In genomic region chrX:3345281-3346081, GRCh38 we compare ENCODE assay signal across 9 cellular contexts. TPM values are rescaled to one million over a fixed set of nuclear protein-coding genes. Genes with fewer than 3 reads are reported as not detected.
DNase-seq lines count a peak whose midpoint lies in the region; ATAC-seq and TF ChIP-seq lines count a peak whose summit lies in the region.
"Had no signal": no experiment of that assay in that cellular context is flagged by ENCODE, and none has a peak within 500 bp of the region (broad histone marks: within the 10 kb centered on the region; RNA-seq: fewer than 3 reads in every experiment).

No MANE protein-coding gene starts in this region.

- peaks cover 0 to 9% of the 10 kb centered on the region in 2 donors for H3K4me1 ChIP-seq in right atrium auricular region
- H3K4me1 ChIP-seq in psoas muscle: no peaks in the 10 kb centered on the region

- H3K27me3 ChIP-seq in right atrium auricular region: peaks cover 0 to 2% of the 10 kb centered on the region in 2 donors
- peaks cover 0 to 37% (median 3%) of the 10 kb centered on the region in 3 donors for H3K27me3 ChIP-seq in psoas muscle (ENCODE audit: insufficient read depth in 3 of 3, low read length in 2 of 3)

- peak; percentile 77 for ATAC-seq in SK-N-SH treated with all-trans-retinoic acid at 6 μM for 48 hours
- peak in 3 of 4 donors; percentile 28 to 52 (median 35) for ATAC-seq in psoas muscle

- DNase-seq in D341Med (ENCODE audit: low spot score): peak; percentile 46
- DNase-seq in right atrium auricular region (ENCODE audit: low spot score): no peak
- DNase-seq in psoas muscle: peak; percentile 55 to 61
- no peak for DNase-seq in stimulated activated CD8-positive, alpha-beta memory T cell treated with anti-CD3 and anti-CD28 coated beads, Interleukin-4, amount 100 ng/mL, for 48 hours
- DNase-seq in NCI-H1105 (lab: John Stamatoyannopoulos, UW): no peak
- DNase-seq in GM10266 (ENCODE audit: extremely low spot score): no peak
- no peak for DNase-seq in activated naive CD4-positive, alpha-beta T cell (lab: John Stamatoyannopoulos, UW)

- 0 to 1% (median 1%) methylated on average over 34 to 62 of the region's 62 CpGs for WGBS in psoas muscle, 3 donors

- no peaks in the 10 kb centered on the region for H3K9me3 ChIP-seq in right atrium auricular region
- H3K9me3 ChIP-seq in psoas muscle: no peaks in the 10 kb centered on the region

- intact Hi-C loops in psoas muscle (cut with DNase I): loop anchor here in 1 of 2 donors (10.0 kb wide), 1 partner anchor 179 kb away; no protein-coding TSS in a partner anchor

- TF ChIP-seq CTCF in right atrium auricular region (IDR thresholded peaks at IDR 0.05): no peak
- TF ChIP-seq CTCF in psoas muscle (IDR thresholded peaks at IDR 0.05): no peak
- no peak for TF ChIP-seq CTCF in GM10266 (IDR thresholded peaks at IDR 0.05; ENCODE audit: control insufficient read depth, insufficient read depth, low read depth, missing control alignments)

- H3K27ac ChIP-seq in right atrium auricular region: peak overlapping the region; percentile 46 to 70
- H3K27ac ChIP-seq in psoas muscle: peak overlapping the region; percentile 23

- H3K4me3 ChIP-seq in right atrium auricular region (peak overlapping the region; percentile 17 to 44), psoas muscle (peak overlapping the region; percentile 52)

- H3K36me3 ChIP-seq in right atrium auricular region: no peaks in the 10 kb centered on the region
- H3K36me3 ChIP-seq in psoas muscle (ENCODE audit: insufficient read depth in 1 of 2, low read depth in 1 of 2): no peaks in the 10 kb centered on the region

TF ChIP-seq in SK-N-SH treated with all-trans-retinoic acid at 6 μM for 48 hours, 23 proteins besides CTCF, POLR2A, EP300 and RAD21:
- TF ChIP-seq SNAI2 (CRISPR knock-in tag; IDR thresholded peaks at IDR 0.05) (no peak), OSR1 (CRISPR knock-in tag; IDR thresholded peaks at IDR 0.05) (no peak), TOX (CRISPR knock-in tag; IDR thresholded peaks at IDR 0.05; ENCODE audit: borderline replicate concordance) (no peak), POU6F1 (CRISPR knock-in tag; IDR thresholded peaks at IDR 0.05; ENCODE audit: borderline replicate concordance, low read depth) (no peak), ZNF70 (CRISPR knock-in tag; IDR thresholded peaks at IDR 0.05) (no peak)

RNA-seq across cellular contexts. Expression of gene MXRA5, which starts 1.0 kb away (rescaled TPM):
- total RNA-seq in right atrium auricular region (1 to 10 TPM; 1.2 to 4.2 TPM), psoas muscle (1 to 10 TPM in 3 of 4 donors, under 1 TPM in 1; 0.23 to 6.7 (median 1.9) TPM)
- under 1 TPM; 0.03 to 0.08 (median 0.07) TPM for polyA plus RNA-seq in psoas muscle
- total RNA-seq: SK-MEL-5 had no signal

Comparison
In these comparisons a context has a peak if more than half of its experiments do, and no peak if none do; other contexts are left out.
1. DNase-seq: peak in D341Med (single experiment) and psoas muscle (2 of 2); none in right atrium auricular region (single experiment), stimulated activated CD8-positive, alpha-beta memory T cell treated with anti-CD3 and anti-CD28 coated beads, Interleukin-4, amount 100 ng/mL, for 48 hours (single experiment), NCI-H1105 (single experiment), GM10266 (single experiment) and activated naive CD4-positive, alpha-beta T cell (0 of 4).